In the genomic region with DNA sequence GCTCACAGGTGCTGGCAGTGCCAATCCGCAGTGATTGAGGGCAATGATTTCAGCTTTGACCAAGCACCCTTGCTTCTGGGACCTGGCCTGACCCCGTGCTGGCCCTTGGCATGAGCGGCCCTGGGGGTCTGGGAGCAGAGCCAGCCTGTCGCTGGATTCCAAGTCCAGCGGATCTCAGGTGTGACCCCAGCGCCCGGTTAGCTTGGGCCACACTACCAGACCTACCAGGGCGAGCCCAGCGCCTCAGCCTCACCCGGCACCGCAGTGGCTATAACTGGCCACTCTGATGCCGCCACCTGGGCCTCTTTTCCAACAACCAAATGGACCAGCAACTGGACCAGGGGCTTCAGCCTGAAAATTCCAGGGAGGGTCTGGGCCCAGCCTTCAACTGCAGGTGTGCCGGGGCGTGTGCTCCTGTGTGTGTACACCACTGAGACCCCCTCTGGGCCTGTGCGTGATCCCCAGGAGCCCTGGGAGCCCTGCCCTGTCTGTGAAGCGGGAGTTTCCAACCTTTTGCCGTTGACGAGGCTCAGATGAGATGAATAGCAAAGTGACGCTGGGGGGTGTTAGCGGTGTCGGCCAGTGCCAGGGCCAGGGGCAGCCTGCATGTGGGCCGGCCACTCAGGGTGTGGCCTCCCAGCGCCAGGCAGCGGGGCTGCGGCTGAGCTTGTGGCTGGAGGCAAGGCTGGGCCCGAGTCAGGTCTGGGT, we compare ENCODE assay signal across 1 cellular context.
TF ChIP-seq lines count a peak whose summit lies in the region.

No MANE protein-coding gene starts in this region.

TF ChIP-seq in HepG2, 621 proteins besides CTCF, POLR2A, EP300 and RAD21 (continued from another document and continues in another):
- TF ChIP-seq, protein P1, sequence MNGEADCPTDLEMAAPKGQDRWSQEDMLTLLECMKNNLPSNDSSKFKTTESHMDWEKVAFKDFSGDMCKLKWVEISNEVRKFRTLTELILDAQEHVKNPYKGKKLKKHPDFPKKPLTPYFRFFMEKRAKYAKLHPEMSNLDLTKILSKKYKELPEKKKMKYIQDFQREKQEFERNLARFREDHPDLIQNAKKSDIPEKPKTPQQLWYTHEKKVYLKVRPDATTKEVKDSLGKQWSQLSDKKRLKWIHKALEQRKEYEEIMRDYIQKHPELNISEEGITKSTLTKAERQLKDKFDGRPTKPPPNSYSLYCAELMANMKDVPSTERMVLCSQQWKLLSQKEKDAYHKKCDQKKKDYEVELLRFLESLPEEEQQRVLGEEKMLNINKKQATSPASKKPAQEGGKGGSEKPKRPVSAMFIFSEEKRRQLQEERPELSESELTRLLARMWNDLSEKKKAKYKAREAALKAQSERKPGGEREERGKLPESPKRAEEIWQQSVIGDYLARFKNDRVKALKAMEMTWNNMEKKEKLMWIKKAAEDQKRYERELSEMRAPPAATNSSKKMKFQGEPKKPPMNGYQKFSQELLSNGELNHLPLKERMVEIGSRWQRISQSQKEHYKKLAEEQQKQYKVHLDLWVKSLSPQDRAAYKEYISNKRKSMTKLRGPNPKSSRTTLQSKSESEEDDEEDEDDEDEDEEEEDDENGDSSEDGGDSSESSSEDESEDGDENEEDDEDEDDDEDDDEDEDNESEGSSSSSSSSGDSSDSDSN (CRISPR knock-in tag; IDR thresholded peaks at IDR 0.05): 0 out of 2 replicates have a peak, but pooled peaks have one; percentile 49
- TF ChIP-seq, protein P2, sequence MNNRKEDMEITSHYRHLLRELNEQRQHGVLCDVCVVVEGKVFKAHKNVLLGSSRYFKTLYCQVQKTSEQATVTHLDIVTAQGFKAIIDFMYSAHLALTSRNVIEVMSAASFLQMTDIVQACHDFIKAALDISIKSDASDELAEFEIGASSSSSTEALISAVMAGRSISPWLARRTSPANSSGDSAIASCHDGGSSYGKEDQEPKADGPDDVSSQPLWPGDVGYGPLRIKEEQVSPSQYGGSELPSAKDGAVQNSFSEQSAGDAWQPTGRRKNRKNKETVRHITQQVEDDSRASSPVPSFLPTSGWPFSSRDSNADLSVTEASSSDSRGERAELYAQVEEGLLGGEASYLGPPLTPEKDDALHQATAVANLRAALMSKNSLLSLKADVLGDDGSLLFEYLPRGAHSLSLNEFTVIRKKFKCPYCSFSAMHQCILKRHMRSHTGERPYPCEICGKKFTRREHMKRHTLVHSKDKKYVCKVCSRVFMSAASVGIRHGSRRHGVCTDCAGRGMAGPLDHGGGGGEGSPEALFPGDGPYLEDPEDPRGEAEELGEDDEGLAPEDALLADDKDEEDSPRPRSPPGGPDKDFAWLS (CRISPR knock-in tag; IDR thresholded peaks at IDR 0.05; ENCODE audit: borderline replicate concordance): no peak
- TF ChIP-seq, protein P3, sequence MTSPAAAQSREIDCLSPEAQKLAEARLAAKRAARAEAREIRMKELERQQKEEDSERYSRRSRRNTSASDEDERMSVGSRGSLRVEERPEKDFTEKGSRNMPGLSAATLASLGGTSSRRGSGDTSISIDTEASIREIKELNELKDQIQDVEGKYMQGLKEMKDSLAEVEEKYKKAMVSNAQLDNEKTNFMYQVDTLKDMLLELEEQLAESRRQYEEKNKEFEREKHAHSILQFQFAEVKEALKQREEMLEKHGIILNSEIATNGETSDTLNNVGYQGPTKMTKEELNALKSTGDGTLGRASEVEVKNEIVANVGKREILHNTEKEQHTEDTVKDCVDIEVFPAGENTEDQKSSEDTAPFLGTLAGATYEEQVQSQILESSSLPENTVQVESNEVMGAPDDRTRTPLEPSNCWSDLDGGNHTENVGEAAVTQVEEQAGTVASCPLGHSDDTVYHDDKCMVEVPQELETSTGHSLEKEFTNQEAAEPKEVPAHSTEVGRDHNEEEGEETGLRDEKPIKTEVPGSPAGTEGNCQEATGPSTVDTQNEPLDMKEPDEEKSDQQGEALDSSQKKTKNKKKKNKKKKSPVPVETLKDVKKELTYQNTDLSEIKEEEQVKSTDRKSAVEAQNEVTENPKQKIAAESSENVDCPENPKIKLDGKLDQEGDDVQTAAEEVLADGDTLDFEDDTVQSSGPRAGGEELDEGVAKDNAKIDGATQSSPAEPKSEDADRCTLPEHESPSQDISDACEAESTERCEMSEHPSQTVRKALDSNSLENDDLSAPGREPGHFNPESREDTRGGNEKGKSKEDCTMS (CRISPR knock-in tag; conservative IDR thresholded peaks at IDR 0.05): no peak
- TF ChIP-seq ZNF746 (CRISPR knock-in tag; IDR thresholded peaks at IDR 0.05): no peak
- no peak for TF ChIP-seq PHF5A (CRISPR knock-in tag; IDR thresholded peaks at IDR 0.05; ENCODE audit: low read depth, unreplicated experiment)
- TF ChIP-seq GTF3A (CRISPR knock-in tag; conservative IDR thresholded peaks at IDR 0.05): no peak
- no peak; the same call in 1 of the 2 replicates for TF ChIP-seq GZF1 (CRISPR knock-in tag; IDR thresholded peaks at IDR 0.05)
- TF ChIP-seq ZNF556 (CRISPR knock-in tag; IDR thresholded peaks at IDR 0.05; ENCODE audit: borderline replicate concordance): no peak
- TF ChIP-seq GATAD2A (CRISPR knock-in tag; IDR thresholded peaks at IDR 0.05): no peak
- TF ChIP-seq RBM39 (IDR thresholded peaks at IDR 0.05; ENCODE audit: low read depth, low read length, poor library complexity, severe bottlenecking): no peak
- TF ChIP-seq ZNF17 (CRISPR knock-in tag; IDR thresholded peaks at IDR 0.05): no peak
- no peak for TF ChIP-seq ELF3 (CRISPR knock-in tag; IDR thresholded peaks at IDR 0.05)
- TF ChIP-seq ZFP82 (CRISPR knock-in tag; IDR thresholded peaks at IDR 0.05; ENCODE audit: borderline replicate concordance): peak; percentile 9; the same call in 1 of the 2 replicates
- no peak for TF ChIP-seq ZNF44 (CRISPR knock-in tag; IDR thresholded peaks at IDR 0.05)
- 0 out of 2 replicates have a peak, but pooled peaks have one; percentile 73 for TF ChIP-seq ZNF468 (CRISPR knock-in tag; IDR thresholded peaks at IDR 0.05)
- TF ChIP-seq, protein P4, sequence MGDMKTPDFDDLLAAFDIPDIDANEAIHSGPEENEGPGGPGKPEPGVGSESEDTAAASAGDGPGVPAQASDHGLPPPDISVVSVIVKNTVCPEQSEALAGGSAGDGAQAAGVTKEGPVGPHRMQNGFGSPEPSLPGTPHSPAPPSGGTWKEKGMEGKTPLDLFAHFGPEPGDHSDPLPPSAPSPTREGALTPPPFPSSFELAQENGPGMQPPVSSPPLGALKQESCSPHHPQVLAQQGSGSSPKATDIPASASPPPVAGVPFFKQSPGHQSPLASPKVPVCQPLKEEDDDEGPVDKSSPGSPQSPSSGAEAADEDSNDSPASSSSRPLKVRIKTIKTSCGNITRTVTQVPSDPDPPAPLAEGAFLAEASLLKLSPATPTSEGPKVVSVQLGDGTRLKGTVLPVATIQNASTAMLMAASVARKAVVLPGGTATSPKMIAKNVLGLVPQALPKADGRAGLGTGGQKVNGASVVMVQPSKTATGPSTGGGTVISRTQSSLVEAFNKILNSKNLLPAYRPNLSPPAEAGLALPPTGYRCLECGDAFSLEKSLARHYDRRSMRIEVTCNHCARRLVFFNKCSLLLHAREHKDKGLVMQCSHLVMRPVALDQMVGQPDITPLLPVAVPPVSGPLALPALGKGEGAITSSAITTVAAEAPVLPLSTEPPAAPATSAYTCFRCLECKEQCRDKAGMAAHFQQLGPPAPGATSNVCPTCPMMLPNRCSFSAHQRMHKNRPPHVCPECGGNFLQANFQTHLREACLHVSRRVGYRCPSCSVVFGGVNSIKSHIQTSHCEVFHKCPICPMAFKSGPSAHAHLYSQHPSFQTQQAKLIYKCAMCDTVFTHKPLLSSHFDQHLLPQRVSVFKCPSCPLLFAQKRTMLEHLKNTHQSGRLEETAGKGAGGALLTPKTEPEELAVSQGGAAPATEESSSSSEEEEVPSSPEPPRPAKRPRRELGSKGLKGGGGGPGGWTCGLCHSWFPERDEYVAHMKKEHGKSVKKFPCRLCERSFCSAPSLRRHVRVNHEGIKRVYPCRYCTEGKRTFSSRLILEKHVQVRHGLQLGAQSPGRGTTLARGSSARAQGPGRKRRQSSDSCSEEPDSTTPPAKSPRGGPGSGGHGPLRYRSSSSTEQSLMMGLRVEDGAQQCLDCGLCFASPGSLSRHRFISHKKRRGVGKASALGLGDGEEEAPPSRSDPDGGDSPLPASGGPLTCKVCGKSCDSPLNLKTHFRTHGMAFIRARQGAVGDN (CRISPR knock-in tag; IDR thresholded peaks at IDR 0.05): peak; percentile 50
- no peak for TF ChIP-seq KDM5B (CRISPR knock-in tag; IDR thresholded peaks at IDR 0.05; ENCODE audit: borderline replicate concordance)
- TF ChIP-seq, protein P5, sequence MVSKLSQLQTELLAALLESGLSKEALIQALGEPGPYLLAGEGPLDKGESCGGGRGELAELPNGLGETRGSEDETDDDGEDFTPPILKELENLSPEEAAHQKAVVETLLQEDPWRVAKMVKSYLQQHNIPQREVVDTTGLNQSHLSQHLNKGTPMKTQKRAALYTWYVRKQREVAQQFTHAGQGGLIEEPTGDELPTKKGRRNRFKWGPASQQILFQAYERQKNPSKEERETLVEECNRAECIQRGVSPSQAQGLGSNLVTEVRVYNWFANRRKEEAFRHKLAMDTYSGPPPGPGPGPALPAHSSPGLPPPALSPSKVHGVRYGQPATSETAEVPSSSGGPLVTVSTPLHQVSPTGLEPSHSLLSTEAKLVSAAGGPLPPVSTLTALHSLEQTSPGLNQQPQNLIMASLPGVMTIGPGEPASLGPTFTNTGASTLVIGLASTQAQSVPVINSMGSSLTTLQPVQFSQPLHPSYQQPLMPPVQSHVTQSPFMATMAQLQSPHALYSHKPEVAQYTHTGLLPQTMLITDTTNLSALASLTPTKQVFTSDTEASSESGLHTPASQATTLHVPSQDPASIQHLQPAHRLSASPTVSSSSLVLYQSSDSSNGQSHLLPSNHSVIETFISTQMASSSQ (IDR thresholded peaks at IDR 0.05; ENCODE audit: low read depth): no peak
- TF ChIP-seq, protein P5 (CRISPR knock-in tag; IDR thresholded peaks at IDR 0.05; ENCODE audit: borderline replicate concordance): no peak
- no peak; the same call in 1 of the 2 replicates for TF ChIP-seq SP2 (CRISPR knock-in tag; IDR thresholded peaks at IDR 0.05)
- peak; percentile 53 for TF ChIP-seq AGO2 (optimal IDR thresholded peaks at IDR 0.05; ENCODE audit: low read depth, low read length)
- no peak for TF ChIP-seq ZNF781 (CRISPR knock-in tag; IDR thresholded peaks at IDR 0.05; ENCODE audit: borderline replicate concordance, not compliant biosample characterization)
- TF ChIP-seq PAF1 (CRISPR knock-in tag; IDR thresholded peaks at IDR 0.05): no peak
- no peak for TF ChIP-seq ZNF329 (CRISPR knock-in tag; IDR thresholded peaks at IDR 0.05; ENCODE audit: low read depth)
- TF ChIP-seq, protein P6, sequence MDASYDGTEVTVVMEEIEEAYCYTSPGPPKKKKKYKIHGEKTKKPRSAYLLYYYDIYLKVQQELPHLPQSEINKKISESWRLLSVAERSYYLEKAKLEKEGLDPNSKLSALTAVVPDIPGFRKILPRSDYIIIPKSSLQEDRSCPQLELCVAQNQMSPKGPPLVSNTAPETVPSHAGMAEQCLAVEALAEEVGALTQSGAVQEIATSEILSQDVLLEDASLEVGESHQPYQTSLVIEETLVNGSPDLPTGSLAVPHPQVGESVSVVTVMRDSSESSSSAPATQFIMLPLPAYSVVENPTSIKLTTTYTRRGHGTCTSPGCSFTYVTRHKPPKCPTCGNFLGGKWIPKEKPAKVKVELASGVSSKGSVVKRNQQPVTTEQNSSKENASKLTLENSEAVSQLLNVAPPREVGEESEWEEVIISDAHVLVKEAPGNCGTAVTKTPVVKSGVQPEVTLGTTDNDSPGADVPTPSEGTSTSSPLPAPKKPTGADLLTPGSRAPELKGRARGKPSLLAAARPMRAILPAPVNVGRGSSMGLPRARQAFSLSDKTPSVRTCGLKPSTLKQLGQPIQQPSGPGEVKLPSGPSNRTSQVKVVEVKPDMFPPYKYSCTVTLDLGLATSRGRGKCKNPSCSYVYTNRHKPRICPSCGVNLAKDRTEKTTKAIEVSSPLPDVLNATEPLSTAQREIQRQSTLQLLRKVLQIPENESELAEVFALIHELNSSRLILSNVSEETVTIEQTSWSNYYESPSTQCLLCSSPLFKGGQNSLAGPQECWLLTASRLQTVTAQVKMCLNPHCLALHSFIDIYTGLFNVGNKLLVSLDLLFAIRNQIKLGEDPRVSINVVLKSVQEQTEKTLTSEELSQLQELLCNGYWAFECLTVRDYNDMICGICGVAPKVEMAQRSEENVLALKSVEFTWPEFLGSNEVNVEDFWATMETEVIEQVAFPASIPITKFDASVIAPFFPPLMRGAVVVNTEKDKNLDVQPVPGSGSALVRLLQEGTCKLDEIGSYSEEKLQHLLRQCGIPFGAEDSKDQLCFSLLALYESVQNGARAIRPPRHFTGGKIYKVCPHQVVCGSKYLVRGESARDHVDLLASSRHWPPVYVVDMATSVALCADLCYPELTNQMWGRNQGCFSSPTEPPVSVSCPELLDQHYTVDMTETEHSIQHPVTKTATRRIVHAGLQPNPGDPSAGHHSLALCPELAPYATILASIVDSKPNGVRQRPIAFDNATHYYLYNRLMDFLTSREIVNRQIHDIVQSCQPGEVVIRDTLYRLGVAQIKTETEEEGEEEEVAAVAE (CRISPR knock-in tag; IDR thresholded peaks at IDR 0.05; ENCODE audit: borderline replicate concordance): no peak
- no peak; the same call in 1 of the 2 replicates for TF ChIP-seq EED (CRISPR knock-in tag; IDR thresholded peaks at IDR 0.05)
- no peak for TF ChIP-seq ZNF451 (CRISPR knock-in tag; IDR thresholded peaks at IDR 0.05)
- 0 out of 2 replicates have a peak, but pooled peaks have one; percentile 13 for TF ChIP-seq NR2C2 (CRISPR knock-in tag; IDR thresholded peaks at IDR 0.05; ENCODE audit: borderline replicate concordance)
- TF ChIP-seq AHR (CRISPR knock-in tag; IDR thresholded peaks at IDR 0.05): no peak
- TF ChIP-seq ZNF776 (CRISPR knock-in tag; IDR thresholded peaks at IDR 0.05): no peak
- 0 out of 2 replicates have a peak, but pooled peaks have one; percentile 22 for TF ChIP-seq ZNF724P (CRISPR knock-in tag; IDR thresholded peaks at IDR 0.05; ENCODE audit: borderline replicate concordance)
- TF ChIP-seq, protein P7, sequence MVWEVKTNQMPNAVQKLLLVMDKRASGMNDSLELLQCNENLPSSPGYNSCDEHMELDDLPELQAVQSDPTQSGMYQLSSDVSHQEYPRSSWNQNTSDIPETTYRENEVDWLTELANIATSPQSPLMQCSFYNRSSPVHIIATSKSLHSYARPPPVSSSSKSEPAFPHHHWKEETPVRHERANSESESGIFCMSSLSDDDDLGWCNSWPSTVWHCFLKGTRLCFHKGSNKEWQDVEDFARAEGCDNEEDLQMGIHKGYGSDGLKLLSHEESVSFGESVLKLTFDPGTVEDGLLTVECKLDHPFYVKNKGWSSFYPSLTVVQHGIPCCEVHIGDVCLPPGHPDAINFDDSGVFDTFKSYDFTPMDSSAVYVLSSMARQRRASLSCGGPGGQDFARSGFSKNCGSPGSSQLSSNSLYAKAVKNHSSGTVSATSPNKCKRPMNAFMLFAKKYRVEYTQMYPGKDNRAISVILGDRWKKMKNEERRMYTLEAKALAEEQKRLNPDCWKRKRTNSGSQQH (CRISPR knock-in tag; IDR thresholded peaks at IDR 0.05; ENCODE audit: low read depth): no peak
- no peak for TF ChIP-seq ZNF383 (CRISPR knock-in tag; IDR thresholded peaks at IDR 0.05; ENCODE audit: borderline replicate concordance)
- TF ChIP-seq HNRNPLL (IDR thresholded peaks at IDR 0.05; ENCODE audit: low read depth, low read length, poor library complexity, severe bottlenecking): peak; percentile 43
